Comparison of ENCODE assay signal across 22 cellular contexts in the genomic region with DNA sequence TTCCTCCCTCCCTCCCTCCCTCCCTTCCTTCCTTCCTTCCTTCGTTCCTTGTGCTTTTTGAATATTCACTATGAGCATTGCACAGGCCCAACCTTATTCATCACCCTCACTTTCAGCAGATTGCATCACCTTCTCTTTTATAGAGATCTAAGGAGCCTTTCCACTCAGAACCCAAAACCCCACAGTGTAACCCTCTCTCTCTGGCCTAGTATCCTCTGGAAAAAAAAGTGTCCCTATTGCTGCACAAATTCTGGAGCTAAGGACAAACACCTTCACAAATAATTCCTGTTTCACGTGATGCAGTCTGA. TPM values are rescaled to one million over a fixed set of nuclear protein-coding genes. Genes with fewer than 3 reads are reported as not detected.
"Had no signal": no experiment of that assay in that cellular context is flagged by ENCODE, and none has a peak within 500 bp of the region (broad histone marks: within the 10 kb centered on the region; RNA-seq: fewer than 3 reads in every experiment).

No MANE protein-coding gene starts in this region.

- H3K4me3 ChIP-seq: coronary artery, ovary, sigmoid colon, spleen had no signal

- H3K27ac Mint-ChIP-seq: activated naive CD8-positive, alpha-beta T cell treated with anti-CD3 and anti-CD28 coated beads for 36 hours; activated T-helper 1 cell treated with anti-CD3 and anti-CD28 coated beads, Interleukin-12 subunit alpha, Interleukin-12 subunit beta, Interleukin-2, Interleukin-4 antibody, amounts not matched to agents 30 ng/mL and 10 ng/mL and 1 ng/mL, durations not matched to agents 14 hours and 24 hours and 36 hours; brain; immature natural killer cell had no signal

- H3K27me3 ChIP-seq: ovary, sigmoid colon had no signal

- FAIRE-seq: frontal cortex had no signal

- H3K4me3 Mint-ChIP-seq: activated naive CD8-positive, alpha-beta T cell treated with anti-CD3 and anti-CD28 coated beads for 36 hours; activated T-helper 1 cell treated with anti-CD3 and anti-CD28 coated beads, Interleukin-12 subunit alpha, Interleukin-12 subunit beta, Interleukin-2, Interleukin-4 antibody, amounts not matched to agents 30 ng/mL and 10 ng/mL and 1 ng/mL, durations not matched to agents 14 hours and 24 hours and 36 hours; brain; central memory CD8-positive, alpha-beta T cell; immature natural killer cell; naive B cell had no signal

- H3K9me3 ChIP-seq: ovary had no signal

- DNase-seq: activated CD4-positive, alpha-beta T cell treated with anti-CD3 and anti-CD28 coated beads, Interleukin-2, amount 50 U/mL, for 1 hour; activated CD8-positive, alpha-beta memory T cell treated with anti-CD3 and anti-CD28 coated beads for 24 hours; activated naive CD8-positive, alpha-beta T cell treated with anti-CD3 and anti-CD28 coated beads for 36 hours; effector CD4-positive, alpha-beta T cell; head of caudate nucleus; immature natural killer cell; mammary epithelial cell; naive B cell; ovary; sigmoid colon; spleen; stimulated activated CD4-positive, alpha-beta T cell treated with anti-CD3 and anti-CD28 coated beads, Interleukin-1b, Interleukin-23, amount 100 ng/mL, for 48 hours had no signal

- H3K4me1 ChIP-seq: sigmoid colon, spleen had no signal

- H3K27me3 Mint-ChIP-seq: brain had no signal

- H3K27ac ChIP-seq: coronary artery, ovary, sigmoid colon, spleen had no signal

- H3K4me1 Mint-ChIP-seq: activated naive CD8-positive, alpha-beta T cell treated with anti-CD3 and anti-CD28 coated beads for 36 hours; brain; central memory CD8-positive, alpha-beta T cell; immature natural killer cell; naive B cell had no signal

- H3K36me3 ChIP-seq: ovary, sigmoid colon, spleen had no signal

- H3K36me3 Mint-ChIP-seq: activated naive CD8-positive, alpha-beta T cell treated with anti-CD3 and anti-CD28 coated beads for 36 hours; brain had no signal

RNA-seq across cellular contexts. Expression of a gene that starts 25.6 kb away (rescaled TPM):
- total RNA-seq: activated naive CD8-positive, alpha-beta T cell treated with anti-CD3 and anti-CD28 coated beads for 36 hours; activated T-helper 1 cell treated with anti-CD3 and anti-CD28 coated beads, Interleukin-12 subunit alpha, Interleukin-12 subunit beta, Interleukin-2, Interleukin-4 antibody, amounts not matched to agents 30 ng/mL and 10 ng/mL and 1 ng/mL, durations not matched to agents 14 hours and 24 hours and 36 hours; frontal cortex; mammary epithelial cell; mononuclear cell; ovary; pulmonary artery endothelial cell; sigmoid colon; spleen; T-helper 2 cell treated with Interferon-gamma antibody and Interleukin-4, amounts not matched to agents 100 ng/mL and 5 ng/mL, for 36 hours; ureter had no signal
- polyA plus RNA-seq: immature natural killer cell, mammary epithelial cell, ovary, sigmoid colon, spleen, thymus had no signal
